22 cellular contexts compared by ENCODE assay signal in the genomic region with DNA sequence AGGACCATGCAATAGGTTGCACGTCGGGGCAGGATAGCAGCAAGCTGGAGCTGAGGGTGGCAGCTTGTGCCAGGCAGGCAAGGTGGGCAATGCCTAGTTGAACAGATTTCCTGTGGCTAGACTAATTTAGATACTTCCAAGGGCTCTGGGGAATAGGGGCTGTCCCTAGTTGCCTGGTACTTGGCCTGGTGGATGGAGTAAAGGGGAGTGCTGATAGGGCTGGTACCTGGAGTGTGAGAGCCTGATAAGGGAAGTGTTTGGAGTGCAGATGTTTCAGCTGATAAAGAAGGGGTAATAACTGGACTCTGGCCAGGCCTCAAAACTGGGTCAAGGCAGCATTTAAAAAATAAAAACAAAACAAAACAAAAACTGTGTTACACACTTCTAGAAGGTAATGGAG.
"Had no signal": no experiment of that assay in that cellular context is flagged by ENCODE, and none has a peak within 500 bp of the region (broad histone marks: within the 10 kb centered on the region; RNA-seq: fewer than 3 reads in every experiment).

No MANE protein-coding gene starts in this region.

- H3K27ac ChIP-seq: RWPE1 had no signal

- H3K27me3 ChIP-seq: MG63 had no signal

- H3K9me3 ChIP-seq: MG63 had no signal

- ATAC-seq: HepG2, Panc1, PC-3, SK-N-SH treated with all-trans-retinoic acid at 6 μM for 48 hours had no signal

- H3K4me3 ChIP-seq: MG63 had no signal

- DNase-seq: IMR-90, Karpas-422, KG1, MG63, NCI-H1092, NCI-H1105 treated with DMSO at 0.1 percent for 48 hours, NCI-H1417 treated with DMSO at 0.1 percent for 48 hours, NCI-H146, NCI-H1694 treated with DMSO at 0.1 percent for 48 hours, NCI-H1930, NCI-H2081, NCI-H2107, NCI-H2227 treated with DMSO at 0.1 percent for 48 hours, NCI-H524, NCI-H526 treated with DMSO at 0.1 percent for 48 hours, NCI-H774, PC-3, SHP77 had no signal

- H3K36me3 ChIP-seq: MG63 had no signal
